ENCODE assay signal across 8 cellular contexts in the genomic region with DNA sequence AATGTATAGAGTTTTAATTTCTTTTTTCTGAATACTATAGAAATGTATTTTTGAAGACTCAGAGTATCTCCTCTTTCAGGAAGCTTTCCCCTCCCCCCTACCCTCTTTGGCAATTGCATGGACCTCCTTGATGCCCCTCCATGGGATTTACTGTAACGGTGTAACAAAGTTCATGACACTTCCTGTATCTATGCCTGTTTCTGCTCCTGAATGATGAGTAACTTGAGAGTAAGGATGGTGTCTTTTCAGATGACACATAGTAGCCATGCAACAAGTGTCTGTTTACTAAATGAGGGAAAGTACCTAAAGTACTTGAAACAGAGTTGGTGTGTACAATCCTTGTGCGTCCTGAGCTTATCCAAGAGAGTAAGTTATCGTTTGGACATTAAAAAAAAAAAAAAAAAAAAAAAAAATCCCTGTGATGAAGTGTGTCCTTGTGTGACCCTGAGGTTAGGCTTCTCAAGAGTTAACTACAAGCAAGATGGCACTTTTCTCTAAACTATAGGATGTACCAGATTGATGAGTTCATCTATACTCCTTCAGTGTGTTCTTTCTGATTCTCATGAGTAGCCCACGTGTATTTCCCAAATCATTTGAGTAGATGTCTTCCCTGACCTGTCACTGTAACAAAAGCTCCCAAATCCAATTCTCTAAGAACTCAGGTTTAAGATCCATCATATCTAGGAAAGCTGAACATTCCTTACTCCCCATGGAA. TPM values are rescaled to one million over a fixed set of nuclear protein-coding genes. Genes with fewer than 3 reads are reported as not detected.
DNase-seq lines count a peak whose midpoint lies in the region; ATAC-seq and TF ChIP-seq lines count a peak whose summit lies in the region.

No MANE protein-coding gene starts in this region.

- POLR2A ChIA-PET in WTC11 (lab: Charles Lee), result no interaction called here

- H3K27ac Mint-ChIP-seq in activated naive CD4-positive, alpha-beta T cell treated with anti-CD3 and anti-CD28 coated beads, Interleukin-2, amount 50 U/mL, for 72 hours, result peak overlapping the region; percentile 97 to 98
- no peak overlapping the region for H3K27ac Mint-ChIP-seq in activated naive CD4-positive, alpha-beta T cell treated with anti-CD3 and anti-CD28 coated beads, Interleukin-2, amount 10 ng/mL, durations not matched to agents 7 days and 5 days
- H3K27ac Mint-ChIP-seq in WTC11, result peak overlapping the region; percentile 44
- H3K27ac Mint-ChIP-seq in stimulated activated naive B cell treated with anti-CD40 and anti-IgM and Interleukin-4, amounts not matched to agents 10 μg/mL and 1 μg/mL and 100 μg/mL, for 72 hours, result peak overlapping the region; percentile 56

- no peaks in the 10 kb centered on the region for H3K36me3 Mint-ChIP-seq in activated naive CD4-positive, alpha-beta T cell treated with anti-CD3 and anti-CD28 coated beads, Interleukin-2, amount 50 U/mL, for 72 hours
- H3K36me3 Mint-ChIP-seq in activated naive CD4-positive, alpha-beta T cell treated with anti-CD3 and anti-CD28 coated beads, Interleukin-2, amount 10 ng/mL, durations not matched to agents 7 days and 5 days, result peaks cover under 1% of the 10 kb centered on the region
- H3K36me3 Mint-ChIP-seq in WTC11, result peaks cover 4% of the 10 kb centered on the region; the same call in 1 of the 2 replicates
- no peaks in the 10 kb centered on the region for H3K36me3 Mint-ChIP-seq in stimulated activated naive B cell treated with anti-CD40 and anti-IgM and Interleukin-4, amounts not matched to agents 10 μg/mL and 1 μg/mL and 100 μg/mL, for 72 hours

- no peak for TF ChIP-seq CTCF in WTC11 (IDR thresholded peaks at IDR 0.05)

- no peak for DNase-seq in activated naive CD4-positive, alpha-beta T cell treated with anti-CD3 and anti-CD28 coated beads, Interleukin-2, amount 50 U/mL, for 72 hours (ENCODE audit: low spot score in 2 of 2)
- no peak for DNase-seq in activated naive CD4-positive, alpha-beta T cell treated with anti-CD3 and anti-CD28 coated beads, Interleukin-2, amount 10 ng/mL, durations not matched to agents 7 days and 5 days
- DNase-seq in WTC11 (ENCODE audit: low spot score) (no peak), A172 (ENCODE audit: low spot score) (no peak), hepatic stellate cell (ENCODE audit: low spot score) (no peak), iPS-NIHi7 (ENCODE audit: extremely low spot score) (no peak)
- DNase-seq in stimulated activated naive B cell treated with anti-CD40 and anti-IgM and Interleukin-4, amounts not matched to agents 10 μg/mL and 1 μg/mL and 100 μg/mL, for 72 hours, result no peak

- H3K9me3 Mint-ChIP-seq in activated naive CD4-positive, alpha-beta T cell treated with anti-CD3 and anti-CD28 coated beads, Interleukin-2, amount 50 U/mL, for 72 hours, result peaks cover 0 to 4% of the 10 kb centered on the region in 2 donors
- no peaks in the 10 kb centered on the region for H3K9me3 Mint-ChIP-seq in activated naive CD4-positive, alpha-beta T cell treated with anti-CD3 and anti-CD28 coated beads, Interleukin-2, amount 10 ng/mL, durations not matched to agents 7 days and 5 days
- peaks cover 3% of the 10 kb centered on the region; the same call in 1 of the 2 replicates for H3K9me3 Mint-ChIP-seq in WTC11
- H3K9me3 Mint-ChIP-seq in stimulated activated naive B cell treated with anti-CD40 and anti-IgM and Interleukin-4, amounts not matched to agents 10 μg/mL and 1 μg/mL and 100 μg/mL, for 72 hours, result no peaks in the 10 kb centered on the region

- H3K27me3 Mint-ChIP-seq in activated naive CD4-positive, alpha-beta T cell treated with anti-CD3 and anti-CD28 coated beads, Interleukin-2, amount 10 ng/mL, durations not matched to agents 7 days and 5 days, result peaks cover 5% of the 10 kb centered on the region
- H3K27me3 Mint-ChIP-seq in WTC11 (ENCODE audit: low read depth), result no peaks in the 10 kb centered on the region
- H3K27me3 Mint-ChIP-seq in stimulated activated naive B cell treated with anti-CD40 and anti-IgM and Interleukin-4, amounts not matched to agents 10 μg/mL and 1 μg/mL and 100 μg/mL, for 72 hours, result no peaks in the 10 kb centered on the region

- peak; percentile 91 to 94 for ATAC-seq in activated naive CD4-positive, alpha-beta T cell treated with anti-CD3 and anti-CD28 coated beads, Interleukin-2, amount 50 U/mL, for 72 hours
- ATAC-seq in HG02885 (IDR thresholded peaks at IDR 0.05; ENCODE audit: poor library complexity, unreplicated experiment), result peak; percentile 80
- ATAC-seq in WTC11, result no peak
- ATAC-seq in stimulated activated naive B cell treated with anti-CD40 and anti-IgM and Interleukin-4, amounts not matched to agents 10 μg/mL and 1 μg/mL and 100 μg/mL, for 72 hours (replicated peaks), result peak; percentile 90 to 92

- CTCF ChIA-PET in activated naive CD4-positive, alpha-beta T cell treated with anti-CD3 and anti-CD28 coated beads, Interleukin-2, amount 10 ng/mL, durations not matched to agents 7 days and 5 days (lab: Charles Lee), result interaction anchor here (0.8 to 1.6 kb wide), 6 partner anchors 25 to 50 kb away, joined by 3 to 6 read pairs (median 4); no protein-coding TSS in a partner anchor
- CTCF ChIA-PET in WTC11 (lab: Charles Lee), result no interaction called here

- no peak overlapping the region for H3K4me3 Mint-ChIP-seq in activated naive CD4-positive, alpha-beta T cell treated with anti-CD3 and anti-CD28 coated beads, Interleukin-2, amount 10 ng/mL, durations not matched to agents 7 days and 5 days
- no peak overlapping the region; the same call in 1 of the 2 replicates for H3K4me3 Mint-ChIP-seq in WTC11
- no peak overlapping the region for H3K4me3 Mint-ChIP-seq in stimulated activated naive B cell treated with anti-CD40 and anti-IgM and Interleukin-4, amounts not matched to agents 10 μg/mL and 1 μg/mL and 100 μg/mL, for 72 hours

- peaks cover 48% of the 10 kb centered on the region for H3K4me1 Mint-ChIP-seq in activated naive CD4-positive, alpha-beta T cell treated with anti-CD3 and anti-CD28 coated beads, Interleukin-2, amount 10 ng/mL, durations not matched to agents 7 days and 5 days
- peaks cover 91% of the 10 kb centered on the region for H3K4me1 Mint-ChIP-seq in WTC11
- peaks cover 37 to 58% of the 10 kb centered on the region in 2 donors for H3K4me1 Mint-ChIP-seq in stimulated activated naive B cell treated with anti-CD40 and anti-IgM and Interleukin-4, amounts not matched to agents 10 μg/mL and 1 μg/mL and 100 μg/mL, for 72 hours

TF ChIP-seq in WTC11, 78 proteins besides CTCF, POLR2A, EP300 and RAD21 (continues in another document):
- TF ChIP-seq SMAD3 (CRISPR knock-in tag; IDR thresholded peaks at IDR 0.05; ENCODE audit: borderline replicate concordance), result no peak
- no peak for TF ChIP-seq MAX (CRISPR knock-in tag; IDR thresholded peaks at IDR 0.05)
- TF ChIP-seq NR1H2 (CRISPR knock-in tag; IDR thresholded peaks at IDR 0.05), result no peak
- no peak for TF ChIP-seq SMAD4 (CRISPR knock-in tag; IDR thresholded peaks at IDR 0.05)
- TF ChIP-seq ZNF317 (CRISPR knock-in tag; IDR thresholded peaks at IDR 0.05; ENCODE audit: borderline replicate concordance, low read depth), result no peak
- no peak for TF ChIP-seq GABPB1 (CRISPR knock-in tag; IDR thresholded peaks at IDR 0.05)
- no peak for TF ChIP-seq JAZF1 (CRISPR knock-in tag; IDR thresholded peaks at IDR 0.05)
- TF ChIP-seq TEAD1 (CRISPR knock-in tag; IDR thresholded peaks at IDR 0.05), result no peak
- no peak for TF ChIP-seq TP53 (CRISPR knock-in tag; IDR thresholded peaks at IDR 0.05)
- no peak for TF ChIP-seq ZNF396 (CRISPR knock-in tag; IDR thresholded peaks at IDR 0.05; ENCODE audit: borderline replicate concordance)
- no peak for TF ChIP-seq ESRRA (CRISPR knock-in tag; IDR thresholded peaks at IDR 0.05; ENCODE audit: borderline replicate concordance)
- TF ChIP-seq GRHL2 (CRISPR knock-in tag; IDR thresholded peaks at IDR 0.05; ENCODE audit: insufficient replicate concordance, severe bottlenecking), result no peak
- TF ChIP-seq, protein P1, sequence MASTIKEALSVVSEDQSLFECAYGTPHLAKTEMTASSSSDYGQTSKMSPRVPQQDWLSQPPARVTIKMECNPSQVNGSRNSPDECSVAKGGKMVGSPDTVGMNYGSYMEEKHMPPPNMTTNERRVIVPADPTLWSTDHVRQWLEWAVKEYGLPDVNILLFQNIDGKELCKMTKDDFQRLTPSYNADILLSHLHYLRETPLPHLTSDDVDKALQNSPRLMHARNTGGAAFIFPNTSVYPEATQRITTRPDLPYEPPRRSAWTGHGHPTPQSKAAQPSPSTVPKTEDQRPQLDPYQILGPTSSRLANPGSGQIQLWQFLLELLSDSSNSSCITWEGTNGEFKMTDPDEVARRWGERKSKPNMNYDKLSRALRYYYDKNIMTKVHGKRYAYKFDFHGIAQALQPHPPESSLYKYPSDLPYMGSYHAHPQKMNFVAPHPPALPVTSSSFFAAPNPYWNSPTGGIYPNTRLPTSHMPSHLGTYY (CRISPR knock-in tag; IDR thresholded peaks at IDR 0.05), result no peak
- no peak for TF ChIP-seq JUN (CRISPR knock-in tag; IDR thresholded peaks at IDR 0.05)
- TF ChIP-seq, protein P2, sequence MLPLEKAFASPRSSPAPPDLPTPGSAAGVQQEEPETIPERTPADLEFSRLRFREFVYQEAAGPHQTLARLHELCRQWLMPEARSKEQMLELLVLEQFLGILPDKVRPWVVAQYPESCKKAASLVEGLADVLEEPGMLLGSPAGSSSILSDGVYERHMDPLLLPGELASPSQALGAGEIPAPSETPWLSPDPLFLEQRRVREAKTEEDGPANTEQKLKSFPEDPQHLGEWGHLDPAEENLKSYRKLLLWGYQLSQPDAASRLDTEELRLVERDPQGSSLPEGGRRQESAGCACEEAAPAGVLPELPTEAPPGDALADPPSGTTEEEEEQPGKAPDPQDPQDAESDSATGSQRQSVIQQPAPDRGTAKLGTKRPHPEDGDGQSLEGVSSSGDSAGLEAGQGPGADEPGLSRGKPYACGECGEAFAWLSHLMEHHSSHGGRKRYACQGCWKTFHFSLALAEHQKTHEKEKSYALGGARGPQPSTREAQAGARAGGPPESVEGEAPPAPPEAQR (CRISPR knock-in tag; IDR thresholded peaks at IDR 0.05), result no peak
- TF ChIP-seq ZNF263 (CRISPR knock-in tag; IDR thresholded peaks at IDR 0.05; ENCODE audit: low read depth), result no peak

RNA-seq across cellular contexts. Expression of gene ETS1, which starts 7.4 kb away (rescaled TPM):
- total RNA-seq in activated naive CD4-positive, alpha-beta T cell treated with anti-CD3 and anti-CD28 coated beads, Interleukin-2, amount 50 U/mL, for 72 hours, result 100 to 1,000 TPM; 176 to 461 TPM
- 25.3 to 33.1 TPM (median 27.2 TPM) in 3 replicates for total RNA-seq in WTC11 (2021)
- 39.4 and 45.4 TPM in 2 replicates for total RNA-seq in A172 (2014; rRNA removed; shearing (Covaris generic))
